In the genomic region with DNA sequence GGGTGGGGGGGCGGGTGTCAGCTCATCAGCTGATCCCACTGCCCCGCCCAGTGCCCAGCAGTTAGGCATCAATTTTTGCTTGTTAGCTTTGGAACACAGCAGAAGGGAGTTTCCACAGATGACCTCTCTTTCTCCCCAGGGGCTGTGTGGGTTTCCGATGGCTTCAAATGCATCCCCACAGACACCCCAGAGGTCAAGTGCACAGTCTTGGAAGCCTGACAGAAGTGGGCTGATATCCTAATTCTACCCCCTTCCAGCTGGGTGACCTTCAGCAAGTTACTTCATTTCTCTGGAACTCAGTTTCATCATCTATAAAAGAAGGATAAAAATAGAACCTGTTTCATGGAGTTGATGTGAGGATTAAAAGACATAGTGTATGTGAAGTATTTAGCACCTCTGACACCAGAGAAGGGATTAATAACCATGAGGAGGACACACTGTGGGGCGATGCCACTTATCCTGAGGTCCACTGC, we compare ENCODE assay signal across 1 cellular context.
TF ChIP-seq lines count a peak whose summit lies in the region.

No MANE protein-coding gene starts in this region.

TF ChIP-seq in GM12878, 131 proteins besides CTCF, POLR2A, EP300 and RAD21 (continued from another document):
- TF ChIP-seq SPI1 (IDR thresholded peaks at IDR 0.05; ENCODE audit: borderline replicate concordance, insufficient read depth, low read depth, low read length) (no peak), E4F1 (IDR thresholded peaks at IDR 0.05; ENCODE audit: borderline replicate concordance, partially characterized antibody) (no peak), ZNF592 (IDR thresholded peaks at IDR 0.05) (no peak), TCF7 (IDR thresholded peaks at IDR 0.05; ENCODE audit: borderline replicate concordance) (no peak), CHD1 (IDR thresholded peaks at IDR 0.05; ENCODE audit: low read depth, low read length) (no peak), MTA2 (IDR thresholded peaks at IDR 0.05; ENCODE audit: low read depth) (peak; percentile 78), SMC3 (IDR thresholded peaks at IDR 0.05; ENCODE audit: borderline replicate concordance, low read length) (no peak), FOXK2 (IDR thresholded peaks at IDR 0.05) (no peak), ZBTB4 (CRISPR knock-in tag; IDR thresholded peaks at IDR 0.05) (no peak), CHD4 (IDR thresholded peaks at IDR 0.05) (no peak), YY1 (IDR thresholded peaks at IDR 0.05; ENCODE audit: low read depth, low read length) (peak; percentile 52; the same call in 1 of the 2 replicates), CBX3 (IDR thresholded peaks at IDR 0.05; ENCODE audit: borderline replicate concordance, low read depth) (no peak), CEBPB (IDR thresholded peaks at IDR 0.05; ENCODE audit: borderline replicate concordance in 1 of 2, low read depth in 2 of 2, low read length in 2 of 2) (no peak), MEF2A (IDR thresholded peaks at IDR 0.05; ENCODE audit: insufficient read depth, low read depth, low read length) (peak; percentile 54; the same call in 1 of the 2 replicates), DPF2 (IDR thresholded peaks at IDR 0.05) (peak; percentile 79), IKZF2 (IDR thresholded peaks at IDR 0.05) (peak; percentile 84 to 87), RELA (IDR thresholded peaks at IDR 0.05; ENCODE audit: borderline replicate concordance, partially characterized antibody) (peak; percentile 87), TCF3 (IDR thresholded peaks at IDR 0.05; ENCODE audit: borderline replicate concordance, insufficient read depth, low read depth, low read length) (no peak), SKIL (IDR thresholded peaks at IDR 0.05; ENCODE audit: low read depth, poor library complexity, severe bottlenecking) (peak; percentile 59), POLR2AphosphoS2 (IDR thresholded peaks at IDR 0.05; ENCODE audit: low read depth, low read length) (no peak), RFX5 (IDR thresholded peaks at IDR 0.05; ENCODE audit: low read depth, low read length) (no peak), NR2F1 (conservative IDR thresholded peaks at IDR 0.05) (peak; percentile 100), MYC (IDR thresholded peaks at IDR 0.05; ENCODE audit: insufficient read depth, insufficient read length, insufficient replicate concordance, low read length, severe bottlenecking) (no peak), STAT1 (conservative IDR thresholded peaks at IDR 0.05) (no peak), CREB1 (IDR thresholded peaks at IDR 0.05; ENCODE audit: low read depth) (no peak), CREM (IDR thresholded peaks at IDR 0.05; ENCODE audit: low read depth) (peak; percentile 47; the same call in 1 of the 2 replicates), NRF1 (conservative IDR thresholded peaks at IDR 0.05; ENCODE audit: low read depth, low read length) (no peak), RB1 (IDR thresholded peaks at IDR 0.05; ENCODE audit: borderline replicate concordance) (no peak), TBL1XR1 (IDR thresholded peaks at IDR 0.05; ENCODE audit: low read depth, low read length) (peak; percentile 89), CBFB (IDR thresholded peaks at IDR 0.05; ENCODE audit: low read depth) (peak; percentile 60; the same call in 1 of the 2 replicates), KDM1A (IDR thresholded peaks at IDR 0.05; ENCODE audit: borderline replicate concordance) (no peak), ASH2L (IDR thresholded peaks at IDR 0.05; ENCODE audit: borderline replicate concordance, low read depth) (no peak), FOXM1 (IDR thresholded peaks at IDR 0.05; ENCODE audit: low read depth, low read length) (no peak)
